In the genomic region with DNA sequence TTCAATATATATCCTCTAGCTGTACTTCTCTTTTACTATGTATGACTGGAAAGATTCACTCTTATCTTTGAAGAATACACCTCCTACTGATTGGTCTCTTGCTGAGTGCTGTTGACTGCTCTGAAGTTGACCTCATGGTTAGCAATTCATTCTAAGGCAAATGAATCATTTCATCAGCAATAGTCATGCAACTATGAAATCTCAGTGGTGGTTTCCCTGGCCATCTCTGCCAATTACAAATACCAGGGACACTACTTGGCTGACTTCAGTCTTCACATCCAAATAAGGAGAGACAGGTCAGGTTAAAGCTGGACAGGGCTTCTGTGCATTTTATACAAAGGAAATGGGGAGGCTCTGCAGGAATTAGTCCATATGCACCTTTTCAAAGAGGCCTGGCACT, we compare ENCODE assay signal across 12 cellular contexts.
DNase-seq lines count a peak whose midpoint lies in the region; ATAC-seq, FAIRE-seq and TF ChIP-seq lines count a peak whose summit lies in the region.
"Had no signal": no experiment of that assay in that cellular context is flagged by ENCODE, and none has a peak within 500 bp of the region (broad histone marks: within the 10 kb centered on the region; RNA-seq: fewer than 3 reads in every experiment).

No MANE protein-coding gene starts in this region.

- H3K36me3 ChIP-seq in H7 (replicated peaks; ENCODE audit: control insufficient read depth, insufficient read depth, low read length) = no peaks in the 10 kb centered on the region
- no peaks in the 10 kb centered on the region for H3K36me3 ChIP-seq in psoas muscle (ENCODE audit: insufficient read depth in 1 of 2, low read depth in 1 of 2)
- no peaks in the 10 kb centered on the region for H3K36me3 ChIP-seq in OCI-LY7 (ENCODE audit: insufficient read depth, low read length)
- no peaks in the 10 kb centered on the region for H3K36me3 ChIP-seq in Karpas-422 (ENCODE audit: insufficient read depth, low read length)

- H3K4me1 ChIP-seq in psoas muscle (peaks cover 15% of the 10 kb centered on the region), OCI-LY7 (ENCODE audit: insufficient read depth, low read length, poor library complexity, severe bottlenecking) (no peaks in the 10 kb centered on the region), Karpas-422 (ENCODE audit: low read length) (no peaks in the 10 kb centered on the region)

- H3K4me2 ChIP-seq in OCI-LY7 (ENCODE audit: low read length) (no peak overlapping the region), Karpas-422 (ENCODE audit: low read depth, low read length, poor library complexity, severe bottlenecking) (no peak overlapping the region)

- CTCF ChIA-PET in OCI-LY7 (lab: Charles Lee; ENCODE audit: unreplicated experiment) = no interaction called here

- peak; percentile 96 for FAIRE-seq in RCC 7860 (lab: Jason Lieb, UNC)
- FAIRE-seq: colon had no signal

- no peaks in the 10 kb centered on the region for H3K79me2 ChIP-seq in OCI-LY7 (ENCODE audit: insufficient read depth, low read depth, low read length)
- no peaks in the 10 kb centered on the region for H3K79me2 ChIP-seq in Karpas-422 (ENCODE audit: low read length)

- no peaks in the 10 kb centered on the region for H3K27me3 Mint-ChIP-seq in natural killer cell (ENCODE audit: low read depth in 2 of 2)

- H3K9ac ChIP-seq in Karpas-422 (ENCODE audit: low read length) = no peak overlapping the region

- H3K27ac Mint-ChIP-seq in natural killer cell = no peak overlapping the region

- DNase-seq in H7 = peak; percentile 6
- DNase-seq in RCC 7860 (ENCODE audit: low spot score) = peak; percentile 96
- no peak for DNase-seq in psoas muscle
- DNase-seq in OCI-LY7 (ENCODE audit: low spot score) = no peak
- no peak for DNase-seq in natural killer cell
- no peak for DNase-seq in Karpas-422
- no peak for DNase-seq in activated CD4-positive, CD25-positive, alpha-beta regulatory T cell treated with anti-CD3 and anti-CD28 coated beads, Interleukin-2, amount 50 U/mL, for 72 hours
- DNase-seq: NCI-H1694, SHP77 treated with DMSO at 0.1 percent for 48 hours had no signal

- H3K4me3 Mint-ChIP-seq in natural killer cell = no peak overlapping the region

- peaks cover 23 to 26% of the 10 kb centered on the region in 2 donors for H3K4me1 Mint-ChIP-seq in natural killer cell

- H3K27me3 ChIP-seq in H7 (ENCODE audit: control insufficient read depth, insufficient read depth, low read length) (no peaks in the 10 kb centered on the region), psoas muscle (ENCODE audit: insufficient read depth in 3 of 3, low read length in 2 of 3) (no peaks in the 10 kb centered on the region), Karpas-422 (ENCODE audit: low read length) (no peaks in the 10 kb centered on the region)

- H3K9me2 ChIP-seq in OCI-LY7 (ENCODE audit: insufficient read depth, low read length) (no peaks in the 10 kb centered on the region), Karpas-422 (replicated peaks; ENCODE audit: insufficient read depth, low read length) (no peaks in the 10 kb centered on the region)

- H4K20me1 ChIP-seq in OCI-LY7 (ENCODE audit: insufficient read depth, low read length) (no peaks in the 10 kb centered on the region), Karpas-422 (ENCODE audit: insufficient read depth, low read depth, low read length) (no peaks in the 10 kb centered on the region)

- TF ChIP-seq CTCF in psoas muscle (IDR thresholded peaks at IDR 0.05) (no peak), OCI-LY7 (conservative IDR thresholded peaks at IDR 0.05; ENCODE audit: low read length) (no peak), natural killer cell (IDR thresholded peaks at IDR 0.05) (no peak)

- POLR2A ChIA-PET in OCI-LY7 (lab: Charles Lee) = no interaction called here

- H2AFZ ChIP-seq in OCI-LY7 (ENCODE audit: low read length) (no peak overlapping the region), Karpas-422 (ENCODE audit: low read length) (no peak overlapping the region)

- ATAC-seq in esophagus mucosa = peak; percentile 83
- peak; percentile 92 to 99 (median 98) for ATAC-seq in psoas muscle
- no peak for ATAC-seq in natural killer cell

- H3K27ac ChIP-seq in psoas muscle (no peak overlapping the region), OCI-LY7 (ENCODE audit: low read depth, low read length, poor library complexity, severe bottlenecking) (no peak overlapping the region), Karpas-422 (ENCODE audit: low read length) (no peak overlapping the region)

- intact Hi-C loops in psoas muscle (cut with DNase I) = no loop called here
- intact Hi-C loops in OCI-LY7 (cut with micrococcal nuclease; ENCODE audit: unreplicated experiment) = no loop called here
- intact Hi-C loops in natural killer cell (cut with micrococcal nuclease) = no loop called here

- no peak overlapping the region for H3K4me3 ChIP-seq in H7 (ENCODE audit: insufficient read depth, low read depth, low read length)
- H3K4me3 ChIP-seq in psoas muscle = no peak overlapping the region
- no peak overlapping the region for H3K4me3 ChIP-seq in OCI-LY7 (ENCODE audit: low read depth, low read length, poor library complexity, severe bottlenecking)
- no peak overlapping the region for H3K4me3 ChIP-seq in Karpas-422 (ENCODE audit: low read length)
- H3K4me3 ChIP-seq: lung had no signal

- H3K9me3 Mint-ChIP-seq in natural killer cell = no peaks in the 10 kb centered on the region

- H3K9me3 ChIP-seq in psoas muscle (no peaks in the 10 kb centered on the region), OCI-LY7 (ENCODE audit: low read length) (no peaks in the 10 kb centered on the region), Karpas-422 (ENCODE audit: low read length) (no peaks in the 10 kb centered on the region)

- no TSS peak for BruUV-seq in OCI-LY7 (replicated peaks; lab: Mats Ljungman, UMichigan)

- no peaks in the 10 kb centered on the region for H3K36me3 Mint-ChIP-seq in natural killer cell

Comparison
In these comparisons a context has a peak if more than half of its experiments do, and no peak if none do; other contexts are left out.
1. DNase-seq: peak in H7 (single experiment) and RCC 7860 (single experiment); none in psoas muscle (0 of 2), OCI-LY7 (single experiment), natural killer cell (single experiment), Karpas-422 (single experiment) and activated CD4-positive, CD25-positive, alpha-beta regulatory T cell treated with anti-CD3 and anti-CD28 coated beads, Interleukin-2, amount 50 U/mL, for 72 hours (single experiment).
2. ATAC-seq: peak in esophagus mucosa (single experiment) and psoas muscle (4 of 4); none in natural killer cell (0 of 3).